14 cellular contexts compared by ENCODE assay signal in genomic region chr4:172978848-172979247, GRCh38.
"Had no signal": no experiment of that assay in that cellular context is flagged by ENCODE, and none has a peak within 500 bp of the region (broad histone marks: within the 10 kb centered on the region; RNA-seq: fewer than 3 reads in every experiment).

No MANE protein-coding gene starts in this region.

- H3K9me3 Mint-ChIP-seq: activated CD4-positive, alpha-beta memory T cell treated with anti-CD3 and anti-CD28 coated beads, Interleukin-2, amount 10 ng/mL, durations not matched to agents 7 days and 5 days; activated naive CD4-positive, alpha-beta T cell treated with anti-CD3 and anti-CD28 coated beads, Interleukin-2, amount 10 ng/mL, durations not matched to agents 7 days and 5 days; activated T-cell treated with anti-CD3 and anti-CD28 coated beads, Interleukin-2, amount 50 U/mL, for 24 hours; immature natural killer cell; naive thymus-derived CD8-positive, alpha-beta T cell; stimulated activated effector memory CD8-positive, alpha-beta T cell treated with anti-CD3 and anti-CD28 coated beads, Interleukin-12 subunit alpha, Interleukin-12 subunit beta, amount 100 ng/mL, for 72 hours had no signal

- H3K9me3 ChIP-seq: gastrocnemius medialis, thyroid gland, vagina had no signal

- H3K79me2 ChIP-seq: parathyroid adenoma had no signal

- H3K4me1 ChIP-seq: gastrocnemius medialis, heart left ventricle, parathyroid adenoma, vagina had no signal

- H3K36me3 Mint-ChIP-seq: activated naive CD4-positive, alpha-beta T cell treated with anti-CD3 and anti-CD28 coated beads, Interleukin-2, amount 10 ng/mL, durations not matched to agents 7 days and 5 days; immature natural killer cell; naive thymus-derived CD8-positive, alpha-beta T cell; stimulated activated effector memory CD8-positive, alpha-beta T cell treated with anti-CD3 and anti-CD28 coated beads, Interleukin-12 subunit alpha, Interleukin-12 subunit beta, amount 100 ng/mL, for 72 hours had no signal

- H3K27me3 ChIP-seq: thyroid gland, vagina had no signal

- H2AFZ ChIP-seq: parathyroid adenoma had no signal

- H3K4me3 Mint-ChIP-seq: activated CD4-positive, alpha-beta memory T cell treated with anti-CD3 and anti-CD28 coated beads, Interleukin-2, amount 10 ng/mL, durations not matched to agents 7 days and 5 days; activated CD4-positive, alpha-beta T cell treated with anti-CD3 and anti-CD28 coated beads for 36 hours; activated naive CD4-positive, alpha-beta T cell treated with anti-CD3 and anti-CD28 coated beads, Interleukin-2, amount 10 ng/mL, durations not matched to agents 7 days and 5 days; activated T-cell treated with anti-CD3 and anti-CD28 coated beads, Interleukin-2, amount 50 U/mL, for 24 hours; immature natural killer cell; naive thymus-derived CD8-positive, alpha-beta T cell; stimulated activated effector memory CD8-positive, alpha-beta T cell treated with anti-CD3 and anti-CD28 coated beads, Interleukin-12 subunit alpha, Interleukin-12 subunit beta, amount 100 ng/mL, for 72 hours had no signal

- H3K27ac Mint-ChIP-seq: activated CD4-positive, alpha-beta memory T cell treated with anti-CD3 and anti-CD28 coated beads, Interleukin-2, amount 10 ng/mL, durations not matched to agents 7 days and 5 days; activated CD4-positive, alpha-beta T cell treated with anti-CD3 and anti-CD28 coated beads for 36 hours; activated naive CD4-positive, alpha-beta T cell treated with anti-CD3 and anti-CD28 coated beads, Interleukin-2, amount 10 ng/mL, durations not matched to agents 7 days and 5 days; activated T-cell treated with anti-CD3 and anti-CD28 coated beads, Interleukin-2, amount 50 U/mL, for 24 hours; immature natural killer cell; naive thymus-derived CD8-positive, alpha-beta T cell; stimulated activated effector memory CD8-positive, alpha-beta T cell treated with anti-CD3 and anti-CD28 coated beads, Interleukin-12 subunit alpha, Interleukin-12 subunit beta, amount 100 ng/mL, for 72 hours had no signal

- H3K9ac ChIP-seq: parathyroid adenoma had no signal

- H3K36me3 ChIP-seq: gastrocnemius medialis, heart left ventricle, thyroid gland, vagina had no signal

- H3K27ac ChIP-seq: epithelial cell of prostate, gastrocnemius medialis, heart left ventricle, parathyroid adenoma, thyroid gland, vagina had no signal

- H3K27me3 Mint-ChIP-seq: activated CD4-positive, alpha-beta memory T cell treated with anti-CD3 and anti-CD28 coated beads, Interleukin-2, amount 10 ng/mL, durations not matched to agents 7 days and 5 days had no signal

- DNase-seq: activated CD4-positive, alpha-beta memory T cell treated with anti-CD3 and anti-CD28 coated beads, Interleukin-2, amount 10 ng/mL, durations not matched to agents 7 days and 5 days; activated CD4-positive, alpha-beta T cell treated with anti-CD3 and anti-CD28 coated beads for 36 hours; activated naive CD4-positive, alpha-beta T cell treated with anti-CD3 and anti-CD28 coated beads, Interleukin-2, amount 10 ng/mL, durations not matched to agents 7 days and 5 days; activated T-cell treated with anti-CD3 and anti-CD28 coated beads, Interleukin-2, amount 50 U/mL, for 24 hours; gastrocnemius medialis; heart left ventricle; immature natural killer cell; naive thymus-derived CD8-positive, alpha-beta T cell; thyroid gland had no signal

- H3K4me3 ChIP-seq: gastrocnemius medialis, heart left ventricle, thyroid gland, vagina had no signal

- FAIRE-seq: astrocyte had no signal

- ATAC-seq: activated CD4-positive, alpha-beta T cell treated with anti-CD3 and anti-CD28 coated beads for 36 hours; gastrocnemius medialis; heart left ventricle; naive thymus-derived CD8-positive, alpha-beta T cell; stimulated activated effector memory CD8-positive, alpha-beta T cell treated with anti-CD3 and anti-CD28 coated beads, Interleukin-12 subunit alpha, Interleukin-12 subunit beta, amount 100 ng/mL, for 72 hours had no signal

- H3K4me1 Mint-ChIP-seq: activated CD4-positive, alpha-beta memory T cell treated with anti-CD3 and anti-CD28 coated beads, Interleukin-2, amount 10 ng/mL, durations not matched to agents 7 days and 5 days; activated CD4-positive, alpha-beta T cell treated with anti-CD3 and anti-CD28 coated beads for 36 hours; activated naive CD4-positive, alpha-beta T cell treated with anti-CD3 and anti-CD28 coated beads, Interleukin-2, amount 10 ng/mL, durations not matched to agents 7 days and 5 days; immature natural killer cell; naive thymus-derived CD8-positive, alpha-beta T cell; stimulated activated effector memory CD8-positive, alpha-beta T cell treated with anti-CD3 and anti-CD28 coated beads, Interleukin-12 subunit alpha, Interleukin-12 subunit beta, amount 100 ng/mL, for 72 hours had no signal
